In genomic region chr12:85807681-85808228, GRCh38 we compare ENCODE assay signal across 27 cellular contexts. TPM values are rescaled to one million over a fixed set of nuclear protein-coding genes. Genes with fewer than 3 reads are reported as not detected.
DNase-seq lines count a peak whose midpoint lies in the region; ATAC-seq, FAIRE-seq and TF ChIP-seq lines count a peak whose summit lies in the region.
"Had no signal": no experiment of that assay in that cellular context is flagged by ENCODE, and none has a peak within 500 bp of the region (broad histone marks: within the 10 kb centered on the region; RNA-seq: fewer than 3 reads in every experiment).

No MANE protein-coding gene starts in this region.

- no peak overlapping the region for H2AFZ ChIP-seq in astrocyte (ENCODE audit: low read depth, low read length)

- H3K9me3 Mint-ChIP-seq in astrocyte (ENCODE audit: unreplicated experiment): no peaks in the 10 kb centered on the region
- H3K9me3 Mint-ChIP-seq: CD14-positive monocyte had no signal

- no peak overlapping the region for H3K9ac ChIP-seq in astrocyte (ENCODE audit: low read length)
- H3K9ac ChIP-seq: BLaER1 had no signal

- DNase-seq in NCI-H69 (lab: John Stamatoyannopoulos, UW) (peak; percentile 22), astrocyte (ENCODE audit: low read depth) (peak; percentile 47), foreskin keratinocyte (peak in 1 of 2 donors; percentile 64), NCI-H187 treated with DMSO at 0.1 percent for 48 hours (lab: John Stamatoyannopoulos, UW) (no peak), AG08396 (ENCODE audit: low spot score) (no peak), SKM-1 treated with dmso at 0.1 percent for 144 hours (lab: John Stamatoyannopoulos, UW; ENCODE audit: unreplicated experiment) (no peak)
- DNase-seq: BE2C; C1 segment of cervical spinal cord; CD4-positive, alpha-beta memory T cell; CD4-positive, CD25-positive, alpha-beta regulatory T cell; CD8-positive, alpha-beta memory T cell; COR-L47; DMS 273 treated with DMSO at 0.1 percent for 48 hours; DMS153; DMS53; DMS79; DND-41; EL; GDM1 had no signal

- H3K4me3 Mint-ChIP-seq in astrocyte (ENCODE audit: unreplicated experiment): no peak overlapping the region
- H3K4me3 Mint-ChIP-seq: CD14-positive monocyte; CD4-positive, alpha-beta memory T cell; CD4-positive, CD25-positive, alpha-beta regulatory T cell; CD8-positive, alpha-beta memory T cell had no signal

- H3K27me3 ChIP-seq in astrocyte (ENCODE audit: insufficient read depth, low read length) (no peaks in the 10 kb centered on the region), foreskin keratinocyte (no peaks in the 10 kb centered on the region)
- H3K27me3 ChIP-seq: BE2C, BLaER1 had no signal

- no peaks in the 10 kb centered on the region for H3K79me2 ChIP-seq in astrocyte (ENCODE audit: insufficient read depth, low read length)

- H3K27ac ChIP-seq in HEK293 (ENCODE audit: extremely low read depth, low read depth, low read length): no peak overlapping the region
- no peak overlapping the region for H3K27ac ChIP-seq in astrocyte (ENCODE audit: low read depth, low read length)
- H3K27ac ChIP-seq in foreskin keratinocyte: no peak overlapping the region
- H3K27ac ChIP-seq: 22Rv1, A549, BLaER1 had no signal

- H3K27ac Mint-ChIP-seq in astrocyte (ENCODE audit: unreplicated experiment): no peak overlapping the region
- H3K27ac Mint-ChIP-seq: CD14-positive monocyte; CD4-positive, alpha-beta memory T cell; CD4-positive, CD25-positive, alpha-beta regulatory T cell; CD8-positive, alpha-beta memory T cell had no signal

- no peaks in the 10 kb centered on the region for H3K9me3 ChIP-seq in HEK293 (ENCODE audit: control insufficient read depth, insufficient read depth, low read depth, low read length)
- H3K9me3 ChIP-seq in astrocyte (ENCODE audit: insufficient read depth, low read depth, low read length): no peaks in the 10 kb centered on the region
- H3K9me3 ChIP-seq: A549, BE2C, BLaER1 had no signal

- H3K36me3 Mint-ChIP-seq in astrocyte (ENCODE audit: low read depth, unreplicated experiment): no peaks in the 10 kb centered on the region
- H3K36me3 Mint-ChIP-seq: CD14-positive monocyte; CD4-positive, alpha-beta memory T cell; CD4-positive, CD25-positive, alpha-beta regulatory T cell; CD8-positive, alpha-beta memory T cell had no signal

- H3K4me1 ChIP-seq in HEK293 (ENCODE audit: control insufficient read depth, insufficient read depth, low read length): no peaks in the 10 kb centered on the region
- peaks cover 20% of the 10 kb centered on the region for H3K4me1 ChIP-seq in astrocyte (ENCODE audit: insufficient read depth, low read length)
- H3K4me1 ChIP-seq in foreskin keratinocyte: peaks cover 26% of the 10 kb centered on the region
- H3K4me1 ChIP-seq: BE2C, BLaER1 had no signal

- TF ChIP-seq CTCF in HEK293 (tag by site-specific recombination; IDR thresholded peaks at IDR 0.05) (no peak), astrocyte (IDR thresholded peaks at IDR 0.05; ENCODE audit: insufficient read depth, low read depth, low read length) (no peak), foreskin keratinocyte (conservative IDR thresholded peaks at IDR 0.05) (no peak)

- no peaks in the 10 kb centered on the region for H4K20me1 ChIP-seq in astrocyte (ENCODE audit: insufficient read depth, low read length)
- H4K20me1 ChIP-seq: BLaER1 had no signal

- peaks cover 28% of the 10 kb centered on the region for H3K4me1 Mint-ChIP-seq in astrocyte (ENCODE audit: low read depth, unreplicated experiment)
- H3K4me1 Mint-ChIP-seq: CD4-positive, alpha-beta memory T cell; CD4-positive, CD25-positive, alpha-beta regulatory T cell; CD8-positive, alpha-beta memory T cell had no signal

- ATAC-seq in foreskin keratinocyte: peak; percentile 42
- ATAC-seq: A549, GM12878 had no signal

- CTCF ChIA-PET in HEK293 (lab: Yijun Ruan, JAX): no interaction called here

- H3K4me3 ChIP-seq in HEK293 (ENCODE audit: low read depth, low read length) (no peak overlapping the region), astrocyte (ENCODE audit: insufficient read depth, low read depth, low read length) (no peak overlapping the region)
- H3K4me3 ChIP-seq: A549, BLaER1, GM12878 had no signal

- H3K4me2 ChIP-seq in astrocyte (ENCODE audit: low read length): no peak overlapping the region
- H3K4me2 ChIP-seq: A549, BLaER1 had no signal

- FAIRE-seq in astrocyte (lab: Jason Lieb, UNC): no peak
- FAIRE-seq: GM12878, GM18507 had no signal

- POLR2A ChIA-PET in HEK293 (lab: Yijun Ruan, JAX): no interaction called here

- no peaks in the 10 kb centered on the region for H3K36me3 ChIP-seq in HEK293 (ENCODE audit: control insufficient read depth in 2 of 2, insufficient read depth in 1 of 2, low read length in 2 of 2)
- H3K36me3 ChIP-seq in astrocyte (ENCODE audit: insufficient read depth, low read length): no peaks in the 10 kb centered on the region
- H3K36me3 ChIP-seq: BE2C, BLaER1 had no signal

- H3K27me3 Mint-ChIP-seq in astrocyte (ENCODE audit: low read depth, unreplicated experiment): no peaks in the 10 kb centered on the region
- H3K27me3 Mint-ChIP-seq: CD4-positive, alpha-beta memory T cell; CD4-positive, CD25-positive, alpha-beta regulatory T cell; CD8-positive, alpha-beta memory T cell had no signal

TF ChIP-seq in HEK293, 187 proteins besides CTCF, POLR2A, EP300 and RAD21:
- TF ChIP-seq KLF16 (tag by site-specific recombination; IDR thresholded peaks at IDR 0.05): no peak
- no peak for TF ChIP-seq ZNF747 (tag by site-specific recombination; IDR thresholded peaks at IDR 0.05)
- no peak for TF ChIP-seq ZNF701 (tag by site-specific recombination; IDR thresholded peaks at IDR 0.05)
- TF ChIP-seq OSR2 (tag by site-specific recombination; IDR thresholded peaks at IDR 0.05): peak; percentile 50; the same call in 1 of the 2 replicates
- TF ChIP-seq PRDM6 (tag by site-specific recombination; IDR thresholded peaks at IDR 0.05): peak; percentile 51; the same call in 1 of the 2 replicates
- no peak for TF ChIP-seq SP2 (tag by site-specific recombination; IDR thresholded peaks at IDR 0.05)
- TF ChIP-seq REST (tag by site-specific recombination; IDR thresholded peaks at IDR 0.05): no peak
- peak; percentile 35; the same call in 1 of the 2 replicates for TF ChIP-seq BCL11B (tag by site-specific recombination; IDR thresholded peaks at IDR 0.05; ENCODE audit: low read depth)
- no peak for TF ChIP-seq ZNF510 (tag by site-specific recombination; IDR thresholded peaks at IDR 0.05; ENCODE audit: insufficient replicate concordance)

RNA-seq across cellular contexts. Expression of gene RASSF9, which starts 28.5 kb away (rescaled TPM):
- 0.62 and 0.68 TPM in 2 replicates for total RNA-seq in astrocyte
- 2.0 and 2.7 TPM in 2 replicates for total RNA-seq in foreskin keratinocyte
- 0.51 and 0.74 TPM in 2 replicates for polyA plus RNA-seq in foreskin keratinocyte
- total RNA-seq: CD4-positive, alpha-beta memory T cell; CD4-positive, CD25-positive, alpha-beta regulatory T cell; CD8-positive, alpha-beta memory T cell; G401 had no signal
- polyA plus RNA-seq: CD14-positive monocyte; CD4-positive, alpha-beta memory T cell; CD4-positive, CD25-positive, alpha-beta regulatory T cell; CD8-positive, alpha-beta memory T cell had no signal

Comparison
In these comparisons a context has a peak if more than half of its experiments do, and no peak if none do; other contexts are left out.
1. DNase-seq: peak in NCI-H69 (single experiment) and astrocyte (single experiment); none in NCI-H187 treated with DMSO at 0.1 percent for 48 hours (single experiment), AG08396 (single experiment) and SKM-1 treated with dmso at 0.1 percent for 144 hours (single experiment).